In genomic region chr7:16357474-16357873, GRCh38 we compare ENCODE assay signal across 22 cellular contexts.
DNase-seq lines count a peak whose midpoint lies in the region; ATAC-seq and TF ChIP-seq lines count a peak whose summit lies in the region.
"Had no signal": no experiment of that assay in that cellular context is flagged by ENCODE, and none has a peak within 500 bp of the region (broad histone marks: within the 10 kb centered on the region; RNA-seq: fewer than 3 reads in every experiment).

No MANE protein-coding gene starts in this region.

- intact Hi-C loops in Panc1 (cut with micrococcal nuclease; ENCODE audit: unreplicated experiment) = no loop called here
- intact Hi-C loops in left colon (cut with DNase I, micrococcal nuclease) = no loop called here

- ATAC-seq in Panc1 (0 out of 2 replicates have a peak, but pooled peaks have one; percentile 17), left colon (peak; percentile 96)
- ATAC-seq: A549, GM12878 had no signal

- H3K27ac ChIP-seq in Panc1 (ENCODE audit: low read length) (no peak overlapping the region), neuronal stem cell (replicated peaks; ENCODE audit: low read length) (no peak overlapping the region)
- H3K27ac ChIP-seq: A549; BLaER1 treated with 17β-estradiol and CSF1 and Interleukin-3, amounts not matched to agents 10 nM and 100 nM had no signal

- no peaks in the 10 kb centered on the region for H3K27me3 ChIP-seq in Panc1 (ENCODE audit: control insufficient read depth, insufficient read depth, low read length)
- H3K27me3 ChIP-seq in neuronal stem cell (ENCODE audit: control insufficient read depth in 3 of 3, insufficient read depth in 3 of 3, low read depth in 1 of 3, low read length in 3 of 3) = no peaks in the 10 kb centered on the region
- H3K27me3 ChIP-seq: BE2C; BLaER1 treated with 17β-estradiol and CSF1 and Interleukin-3, amounts not matched to agents 10 nM and 100 nM had no signal

- no peaks in the 10 kb centered on the region for H3K36me3 ChIP-seq in Panc1 (ENCODE audit: control insufficient read depth, insufficient read depth, low read length)
- no peaks in the 10 kb centered on the region for H3K36me3 ChIP-seq in neuronal stem cell (replicated peaks in 1 of 2; ENCODE audit: control insufficient read depth in 2 of 2, insufficient read depth in 2 of 2, low read length in 2 of 2)
- H3K36me3 ChIP-seq: BE2C; BLaER1 treated with 17β-estradiol and CSF1 and Interleukin-3, amounts not matched to agents 10 nM and 100 nM; HAP-1 had no signal

- peak overlapping the region; percentile 26 for H2AK5ac ChIP-seq in neuronal stem cell (ENCODE audit: low read depth, low read length)

- H3K4me1 ChIP-seq in Panc1 (ENCODE audit: control insufficient read depth, insufficient read depth, low read length) (no peaks in the 10 kb centered on the region), neuronal stem cell (ENCODE audit: control insufficient read depth in 2 of 2, insufficient read depth in 1 of 2, low read depth in 1 of 2, low read length in 2 of 2) (no peaks in the 10 kb centered on the region)
- H3K4me1 ChIP-seq: A549, HAP-1 had no signal

- H3K9ac ChIP-seq in neuronal stem cell (ENCODE audit: low read depth, low read length, poor library complexity) = no peak overlapping the region
- H3K9ac ChIP-seq: BLaER1 treated with 17β-estradiol and CSF1 and Interleukin-3, amounts not matched to agents 10 nM and 100 nM had no signal

- CTCF ChIA-PET in Panc1 (lab: Charles Lee) = no interaction called here

- no peak overlapping the region for H3K4me2 ChIP-seq in neuronal stem cell (ENCODE audit: insufficient read depth, low read length, poor library complexity, severe bottlenecking)
- H3K4me2 ChIP-seq: A549; BLaER1 treated with 17β-estradiol and CSF1 and Interleukin-3, amounts not matched to agents 10 nM and 100 nM had no signal

- H2BK12ac ChIP-seq in neuronal stem cell (ENCODE audit: low read length) = no peak overlapping the region

- POLR2A ChIA-PET in Panc1 (lab: Charles Lee) = no interaction called here

- H4K91ac ChIP-seq in neuronal stem cell (ENCODE audit: low read depth, low read length, poor library complexity) = no peak overlapping the region

- no peak for TF ChIP-seq CTCF in Panc1 (IDR thresholded peaks at IDR 0.05)

- no peak overlapping the region for H2BK120ac ChIP-seq in neuronal stem cell (ENCODE audit: low read depth, low read length)

- H2BK15ac ChIP-seq in neuronal stem cell (ENCODE audit: low read length) = no peak overlapping the region

- H3K9me3 ChIP-seq in Panc1 (ENCODE audit: control insufficient read depth, insufficient read depth, low read depth, low read length) (no peaks in the 10 kb centered on the region), neuronal stem cell (replicated peaks in 1 of 2; ENCODE audit: control insufficient read depth in 2 of 2, insufficient read depth in 1 of 2, low read depth in 1 of 2, low read length in 2 of 2) (no peaks in the 10 kb centered on the region)
- H3K9me3 ChIP-seq: A549; BE2C; BLaER1 treated with 17β-estradiol and CSF1 and Interleukin-3, amounts not matched to agents 10 nM and 100 nM; HAP-1 had no signal

- H3K4ac ChIP-seq in neuronal stem cell (ENCODE audit: low read length) = no peak overlapping the region

- no peak overlapping the region for H3K23ac ChIP-seq in neuronal stem cell (ENCODE audit: low read depth, low read length, poor library complexity)

- DNase-seq in NCI-H1694 treated with DMSO at 0.1 percent for 48 hours (lab: John Stamatoyannopoulos, UW) (peak; percentile 54), NCI-H1694 (lab: John Stamatoyannopoulos, UW) (no peak), Panc1 (ENCODE audit: low read depth, low spot score) (no peak), left colon (no peak), neuronal stem cell (ENCODE audit: low spot score) (no peak), NOMO-1 treated with DMSO at 0.1 percent for 48 hours (lab: John Stamatoyannopoulos, UW; ENCODE audit: unreplicated experiment) (no peak), HPDE6-E6E7 (ENCODE audit: extremely low spot score) (no peak)
- DNase-seq: 8988T; ACHN; AML-193; Calu3; CD4-positive, alpha-beta T cell; DMS79; EL; GDM1; GOT3; HFFc6 had no signal

- no peak overlapping the region for H3K14ac ChIP-seq in neuronal stem cell (ENCODE audit: low read length)

- peak overlapping the region; percentile 5 for H4K8ac ChIP-seq in neuronal stem cell (ENCODE audit: low read depth, low read length)

- in situ Hi-C loops in Panc1 (cut with HindIII; ENCODE audit: low pct_unique_long_range_greater_than_20kb, low sequenced_read_pairs) = no loop called here

- peak overlapping the region; percentile 60 for H3K18ac ChIP-seq in neuronal stem cell (ENCODE audit: low read length)

- no peak overlapping the region for H2BK5ac ChIP-seq in neuronal stem cell (ENCODE audit: low read length)

- no peaks in the 10 kb centered on the region for H3K79me1 ChIP-seq in neuronal stem cell (ENCODE audit: low read depth, low read length)

- no TSS peak for BruUV-seq in Panc1 (replicated peaks; lab: Mats Ljungman, UMichigan)

- no peak overlapping the region for H2AFZ ChIP-seq in neuronal stem cell (ENCODE audit: low read length)

- WGBS in neuronal stem cell (ENCODE audit: extremely low coverage in 2 of 2, insufficient read length in 2 of 2, insufficient replicate concordance in 1 of 2), 2 donors = no CpG with 5 or more reads among the region's 5 CpGs

- no peak overlapping the region for H3K4me3 ChIP-seq in Panc1 (ENCODE audit: low read depth in 2 of 2, low read length in 2 of 2)
- H3K4me3 ChIP-seq in neuronal stem cell (ENCODE audit: low read length in 2 of 2) = no peak overlapping the region
- H3K4me3 ChIP-seq: A549; BLaER1 treated with 17β-estradiol and CSF1 and Interleukin-3, amounts not matched to agents 10 nM and 100 nM; GM12878; HAP-1 had no signal
